In the genomic region with DNA sequence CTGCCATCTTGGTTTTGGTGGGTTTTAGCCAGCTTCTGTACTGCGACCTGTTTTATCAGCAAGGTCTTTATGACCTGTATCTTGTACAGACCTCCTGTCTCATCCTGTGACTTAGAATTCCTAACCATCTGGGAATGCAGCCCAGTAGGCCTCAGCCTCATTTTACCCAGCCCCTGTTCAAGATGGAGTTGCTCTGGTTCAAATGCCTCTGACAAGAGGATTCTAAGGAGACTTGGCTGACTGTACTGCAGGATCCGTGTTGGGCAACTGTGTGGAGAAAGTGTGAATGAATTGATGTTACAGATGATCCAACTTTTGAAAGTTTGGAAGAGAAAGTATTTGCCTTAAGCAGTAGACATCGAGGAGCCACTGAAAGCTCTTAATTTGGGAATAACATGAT, we compare ENCODE assay signal across 20 cellular contexts.
A peak's percentile ranks its signal among the peaks of the same experiment; 100 is the strongest.
DNase-seq lines count a peak whose midpoint lies in the region; ATAC-seq and TF ChIP-seq lines count a peak whose summit lies in the region.
"Had no signal": no experiment of that assay in that cellular context is flagged by ENCODE, and none has a peak within 500 bp of the region (broad histone marks: within the 10 kb centered on the region; RNA-seq: fewer than 3 reads in every experiment).

No MANE protein-coding gene starts in this region.

- H3K9ac ChIP-seq in SK-N-SH: no peak overlapping the region

- H3K4me1 Mint-ChIP-seq in chondrocyte (ENCODE audit: low read depth): peaks cover 59% of the 10 kb centered on the region
- H3K4me1 Mint-ChIP-seq in mesothelial cell of epicardium: peaks cover 35% of the 10 kb centered on the region

- intact Hi-C loops in vagina (cut with DNase I): no loop called here
- intact Hi-C loops in thyroid gland (cut with DNase I): no loop called here

- CTCF ChIA-PET in SK-N-SH (lab: Yijun Ruan, JAX): no interaction called here

- H3K9me3 Mint-ChIP-seq in chondrocyte (ENCODE audit: low read depth): peaks cover 7% of the 10 kb centered on the region
- peaks cover 10% of the 10 kb centered on the region for H3K9me3 Mint-ChIP-seq in mesothelial cell of epicardium

- no peak overlapping the region for H2AFZ ChIP-seq in SK-N-SH (ENCODE audit: low read depth)

- H3K27me3 ChIP-seq in SK-N-SH (ENCODE audit: insufficient read depth): no peaks in the 10 kb centered on the region
- H3K27me3 ChIP-seq in vagina: no peaks in the 10 kb centered on the region
- no peaks in the 10 kb centered on the region for H3K27me3 ChIP-seq in thyroid gland
- H3K27me3 ChIP-seq: BE2C, Peyer's patch, SJCRH30 had no signal

- H3K4me2 ChIP-seq in SK-N-SH: peak overlapping the region; percentile 1; the same call in 1 of the 2 replicates

- POLR2A ChIA-PET in SK-N-SH (lab: Yijun Ruan, JAX): no interaction called here

- no peak for DNase-seq in SK-N-SH
- no peak for DNase-seq in chondrocyte (ENCODE audit: low spot score)
- no peak for DNase-seq in mesothelial cell of epicardium (ENCODE audit: low spot score in 2 of 2, unreplicated experiment in 2 of 2)
- DNase-seq in vagina (ENCODE audit: extremely low spot score in 2 of 2): no peak
- no peak for DNase-seq in thyroid gland
- no peak for DNase-seq in T1000 (lab: John Stamatoyannopoulos, UW)
- DNase-seq: BE2C, DMS53, EL, Karpas-422, MV-4-11, NCI-H1105 treated with DMSO at 0.1 percent for 48 hours, NCI-H2029 treated with DMSO at 0.1 percent for 48 hours, NCI-H345, NCI-H524, NCI-H82, Peyer's patch, SJCRH30 had no signal

- H3K4me1 ChIP-seq in SK-N-SH (ENCODE audit: control insufficient read depth in 1 of 2, insufficient read depth in 2 of 2, low read depth in 1 of 2, low read length in 1 of 2) (peaks cover 4 to 5% of the 10 kb centered on the region in 2 experiments; a peak in 2 of 4 replicates), vagina (peaks cover 10% of the 10 kb centered on the region), thyroid gland (no peaks in the 10 kb centered on the region)
- H3K4me1 ChIP-seq: HAP-1, Peyer's patch, SJCRH30 had no signal

- H3K27ac Mint-ChIP-seq in chondrocyte (ENCODE audit: unreplicated experiment) (peak overlapping the region; percentile 61), mesothelial cell of epicardium (peak overlapping the region; percentile 37)

- peaks cover 13% of the 10 kb centered on the region for H3F3A ChIP-seq in SK-N-SH (replicated peaks; ENCODE audit: insufficient read depth)

- no peaks in the 10 kb centered on the region for H4K20me1 ChIP-seq in SK-N-SH (ENCODE audit: insufficient read depth)

- no peak for ATAC-seq in HG02798 (IDR thresholded peaks at IDR 0.05; ENCODE audit: poor library complexity, unreplicated experiment)

- no peak for TF ChIP-seq POLR2A in vagina (IDR thresholded peaks at IDR 0.05)
- no peak for TF ChIP-seq POLR2A in thyroid gland (IDR thresholded peaks at IDR 0.05)

- H3K27me3 Mint-ChIP-seq in chondrocyte (ENCODE audit: low read depth): no peaks in the 10 kb centered on the region
- no peaks in the 10 kb centered on the region for H3K27me3 Mint-ChIP-seq in mesothelial cell of epicardium (ENCODE audit: low read depth)

- no peaks in the 10 kb centered on the region for H3K79me2 ChIP-seq in SK-N-SH (ENCODE audit: insufficient read depth)

- H3K4me3 Mint-ChIP-seq in chondrocyte (ENCODE audit: unreplicated experiment) (no peak overlapping the region), mesothelial cell of epicardium (no peak overlapping the region)

- TF ChIP-seq RAD21 in SK-N-SH (IDR thresholded peaks at IDR 0.05; ENCODE audit: low read length): no peak

- no peak for TF ChIP-seq EP300 in SK-N-SH (IDR thresholded peaks at IDR 0.05; ENCODE audit: borderline replicate concordance in 1 of 2, low read depth in 1 of 2, low read length in 1 of 2)

- H3K36me3 ChIP-seq in SK-N-SH (replicated peaks in 1 of 2; ENCODE audit: control insufficient read depth in 1 of 2, insufficient read depth in 2 of 2, low read length in 1 of 2) (peaks cover 13 to 21% of the 10 kb centered on the region in 2 experiments), vagina (peaks cover 0 to under 1% of the 10 kb centered on the region in 2 donors), thyroid gland (no peaks in the 10 kb centered on the region)
- H3K36me3 ChIP-seq: HAP-1 had no signal

- H3K9me3 ChIP-seq in SK-N-SH (0 out of 2 replicates have a peak, but pooled peaks cover 2% of the 10 kb centered on the region), vagina (no peaks in the 10 kb centered on the region), thyroid gland (no peaks in the 10 kb centered on the region)
- H3K9me3 ChIP-seq: BE2C, Peyer's patch had no signal

- no peak for TF ChIP-seq CTCF in SK-N-SH (IDR thresholded peaks at IDR 0.05)
- TF ChIP-seq CTCF in chondrocyte (IDR thresholded peaks at IDR 0.05): no peak
- no peak for TF ChIP-seq CTCF in mesothelial cell of epicardium (IDR thresholded peaks at IDR 0.05; ENCODE audit: unreplicated experiment)
- no peak for TF ChIP-seq CTCF in vagina (IDR thresholded peaks at IDR 0.05)
- no peak for TF ChIP-seq CTCF in thyroid gland (IDR thresholded peaks at IDR 0.05)

- no peaks in the 10 kb centered on the region for H3K9me2 ChIP-seq in SK-N-SH

- whole genome bisulfite sequencing in SK-N-SH (ENCODE audit: low lambda C conversion rate): 91% methylated on average over 3 of the region's 3 CpGs
- 88 to 92% methylated on average over 3 of the region's 3 CpGs for WGBS in thyroid gland, 2 donors

- peak overlapping the region; percentile 71 to 82; a peak in 3 of 4 replicates for H3K27ac ChIP-seq in SK-N-SH (ENCODE audit: low read depth in 2 of 2, low read length in 1 of 2)
- peak overlapping the region; percentile 17 for H3K27ac ChIP-seq in vagina
- H3K27ac ChIP-seq in thyroid gland: no peak overlapping the region
- H3K27ac ChIP-seq: Peyer's patch, SJCRH30 had no signal

- H3K36me3 Mint-ChIP-seq in chondrocyte (ENCODE audit: low read depth) (peaks cover 7% of the 10 kb centered on the region), mesothelial cell of epicardium (peaks cover 30% of the 10 kb centered on the region)

- H3K4me3 ChIP-seq in SK-N-SH (ENCODE audit: low read depth in 2 of 2, low read length in 1 of 2): no peak overlapping the region
- no peak overlapping the region for H3K4me3 ChIP-seq in vagina
- H3K4me3 ChIP-seq in thyroid gland (replicated peaks in 1 of 3): no peak overlapping the region
- H3K4me3 ChIP-seq: HAP-1, Peyer's patch, SJCRH30 had no signal

TF ChIP-seq in SK-N-SH, 30 proteins besides CTCF, POLR2A, EP300 and RAD21:
- TF ChIP-seq MEF2A (IDR thresholded peaks at IDR 0.05; ENCODE audit: borderline replicate concordance, low read depth) (no peak), TEAD4 (IDR thresholded peaks at IDR 0.05; ENCODE audit: borderline replicate concordance, insufficient read depth) (no peak), GABPA (IDR thresholded peaks at IDR 0.05; ENCODE audit: low read depth) (no peak), TCF12 (IDR thresholded peaks at IDR 0.05) (no peak)
TF ChIP-seq in SK-N-SH: peak in this region for 0.

Comparison
In these comparisons a context has a peak if more than half of its experiments do, and no peak if none do; other contexts are left out.
1. H3K27ac ChIP-seq: peak in SK-N-SH (2 of 2) and vagina (single experiment); none in thyroid gland (0 of 3).